17 cellular contexts compared by ENCODE assay signal in the genomic region with DNA sequence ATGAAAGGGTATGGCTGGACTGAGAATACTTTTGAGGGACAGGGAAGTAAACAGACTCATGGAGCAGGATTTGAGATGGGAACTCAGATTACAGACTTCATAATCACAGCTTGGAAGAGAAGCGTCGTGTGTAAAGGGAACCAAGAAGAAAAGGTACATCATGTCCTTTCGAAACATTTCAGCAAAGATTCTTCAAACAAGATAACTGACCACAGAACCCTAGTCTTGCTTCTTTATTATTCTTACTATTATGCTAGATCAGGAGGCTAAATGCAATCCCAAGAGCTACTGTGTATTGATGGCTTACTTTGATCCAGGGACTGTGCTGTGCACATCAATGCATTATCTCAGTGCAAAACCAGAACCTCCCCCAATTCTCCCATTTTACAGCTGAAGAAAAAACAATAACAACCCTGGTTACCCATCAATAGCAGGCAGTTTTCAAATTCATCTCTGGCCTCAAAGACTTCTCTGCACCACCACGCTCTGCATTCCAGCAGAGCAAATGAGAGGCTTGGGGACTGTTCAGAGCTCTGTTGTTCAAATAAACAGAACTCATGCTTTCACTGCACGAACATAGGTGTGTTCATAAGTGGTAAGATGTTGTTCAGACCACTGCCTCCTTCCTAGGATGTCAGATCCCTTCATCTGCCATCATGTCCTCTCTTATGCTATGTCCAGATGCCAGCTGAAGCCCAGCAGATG.
"Had no signal": no experiment of that assay in that cellular context is flagged by ENCODE, and none has a peak within 500 bp of the region (broad histone marks: within the 10 kb centered on the region; RNA-seq: fewer than 3 reads in every experiment).

No MANE protein-coding gene starts in this region.

- DNase-seq: activated CD4-positive, alpha-beta T cell treated with anti-CD3 and anti-CD28 coated beads, Interleukin-2, amount 50 U/mL, for 1 hour; activated CD8-positive, alpha-beta memory T cell treated with anti-CD3 and anti-CD28 coated beads for 24 hours; activated naive CD8-positive, alpha-beta T cell treated with anti-CD3 and anti-CD28 coated beads for 36 hours; aorta; dermis blood vessel endothelial cell; effector memory CD8-positive, alpha-beta T cell; occipital lobe; psoas muscle; right lobe of liver; stimulated activated CD4-positive, alpha-beta T cell treated with anti-CD3 and anti-CD28 coated beads, Interleukin-1b, Interleukin-23, amount 100 ng/mL, for 48 hours; stimulated activated naive CD8-positive, alpha-beta T cell treated with anti-CD3 and anti-CD28 coated beads, Interleukin-15, amount 100 ng/mL, for 72 hours; testis had no signal

- H3K4me1 ChIP-seq: right lobe of liver had no signal

- H3K36me3 ChIP-seq: right lobe of liver had no signal

- H3K27me3 ChIP-seq: right lobe of liver, testis had no signal

- ATAC-seq: activated CD4-positive, CD25-positive, alpha-beta regulatory T cell treated with anti-CD3 and anti-CD28 coated beads, Interleukin-2, amount 50 U/mL, for 24 hours; effector memory CD8-positive, alpha-beta T cell; left lobe of liver; psoas muscle; right lobe of liver; stimulated activated naive CD8-positive, alpha-beta T cell treated with anti-CD3 and anti-CD28 coated beads, Interleukin-15, amount 100 ng/mL, for 72 hours had no signal

- H3K9me3 ChIP-seq: psoas muscle, right lobe of liver, testis had no signal

- H3K4me3 ChIP-seq: psoas muscle, right lobe of liver, testis had no signal

- FAIRE-seq: bronchial epithelial cell, keratinocyte had no signal

- H3K27ac ChIP-seq: epithelial cell of prostate, psoas muscle, right lobe of liver, testis had no signal
